ENCODE assay signal across 1 cellular context in genomic region chr10:32055478-32056135, GRCh38.
TF ChIP-seq lines count a peak whose summit lies in the region.

No MANE protein-coding gene starts in this region.

TF ChIP-seq in HepG2, 621 proteins besides CTCF, POLR2A, EP300 and RAD21 (continued from another document and continues in another):
- TF ChIP-seq ZNF34 (CRISPR knock-in tag; IDR thresholded peaks at IDR 0.05; ENCODE audit: borderline replicate concordance) = no peak
- TF ChIP-seq ZNF75D (CRISPR knock-in tag; IDR thresholded peaks at IDR 0.05; ENCODE audit: borderline replicate concordance) = no peak
- no peak; the same call in 1 of the 2 replicates for TF ChIP-seq ZNF564 (CRISPR knock-in tag; IDR thresholded peaks at IDR 0.05)
- no peak; the same call in none of the 2 replicates for TF ChIP-seq ZNF331 (CRISPR knock-in tag; IDR thresholded peaks at IDR 0.05)
- TF ChIP-seq KDM2A (CRISPR knock-in tag; IDR thresholded peaks at IDR 0.05; ENCODE audit: borderline replicate concordance, low read depth) = peak; percentile 67; the same call in 1 of the 2 replicates
- no peak for TF ChIP-seq ELF4 (CRISPR knock-in tag; IDR thresholded peaks at IDR 0.05; ENCODE audit: borderline replicate concordance)
- no peak for TF ChIP-seq MXI1 (IDR thresholded peaks at IDR 0.05; ENCODE audit: borderline replicate concordance, low read depth, low read length)
- no peak for TF ChIP-seq MAFK (conservative IDR thresholded peaks at IDR 0.05 in 1 of 2, IDR thresholded peaks at IDR 0.05 in 1 of 2; ENCODE audit: low read length in 2 of 2)
- no peak for TF ChIP-seq IRX3 (CRISPR knock-in tag; IDR thresholded peaks at IDR 0.05; ENCODE audit: borderline replicate concordance, low read depth)
- no peak for TF ChIP-seq ZNF484 (CRISPR knock-in tag; IDR thresholded peaks at IDR 0.05; ENCODE audit: borderline replicate concordance, low read depth)
- TF ChIP-seq KMT2A (CRISPR knock-in tag; IDR thresholded peaks at IDR 0.05) = peak; percentile 2; the same call in 1 of the 2 replicates
- no peak for TF ChIP-seq ZNF883 (CRISPR knock-in tag; IDR thresholded peaks at IDR 0.05; ENCODE audit: not compliant biosample characterization)
- 0 out of 2 replicates have a peak, but pooled peaks have one; percentile 50 for TF ChIP-seq ZNF230 (CRISPR knock-in tag; IDR thresholded peaks at IDR 0.05)
- TF ChIP-seq MTF1 (CRISPR knock-in tag; IDR thresholded peaks at IDR 0.05) = no peak
- no peak for TF ChIP-seq DNMT1 (CRISPR knock-in tag; IDR thresholded peaks at IDR 0.05)
- TF ChIP-seq CBFB (CRISPR knock-in tag; IDR thresholded peaks at IDR 0.05) = no peak; the same call in 1 of the 2 replicates
- no peak for TF ChIP-seq NFATC3 (CRISPR knock-in tag; IDR thresholded peaks at IDR 0.05)
- TF ChIP-seq SSRP1 (CRISPR knock-in tag; IDR thresholded peaks at IDR 0.05) = peak; percentile 48; the same call in 1 of the 2 replicates
- TF ChIP-seq MLX (CRISPR knock-in tag; IDR thresholded peaks at IDR 0.05) = peak; percentile 7; the same call in 1 of the 2 replicates
- peak; percentile 14; the same call in 1 of the 2 replicates for TF ChIP-seq ATF2 (CRISPR knock-in tag; IDR thresholded peaks at IDR 0.05)
- TF ChIP-seq KDM4B (CRISPR knock-in tag; IDR thresholded peaks at IDR 0.05) = no peak
- 0 out of 2 replicates have a peak, but pooled peaks have one; percentile 4 for TF ChIP-seq ZNF607 (CRISPR knock-in tag; IDR thresholded peaks at IDR 0.05; ENCODE audit: borderline replicate concordance)
- no peak for TF ChIP-seq MXD4 (CRISPR knock-in tag; IDR thresholded peaks at IDR 0.05)
- TF ChIP-seq ZNF17 (CRISPR knock-in tag; IDR thresholded peaks at IDR 0.05) = no peak
- TF ChIP-seq ZHX1 (CRISPR knock-in tag; IDR thresholded peaks at IDR 0.05; ENCODE audit: low read depth) = no peak; the same call in 1 of the 2 replicates
- no peak for TF ChIP-seq E2F5 (CRISPR knock-in tag; conservative IDR thresholded peaks at IDR 0.05)
- TF ChIP-seq ZNF274 (CRISPR knock-in tag; IDR thresholded peaks at IDR 0.05) = 0 out of 2 replicates have a peak, but pooled peaks have one; percentile 9
- TF ChIP-seq CEBPB (IDR thresholded peaks at IDR 0.05; ENCODE audit: borderline replicate concordance, low read depth, low read length) = no peak
- 0 out of 2 replicates have a peak, but pooled peaks have one; percentile 23 for TF ChIP-seq ZNF891 (CRISPR knock-in tag; IDR thresholded peaks at IDR 0.05)
- TF ChIP-seq KAT8 (CRISPR knock-in tag; IDR thresholded peaks at IDR 0.05) = no peak
- TF ChIP-seq TBL1XR1 (IDR thresholded peaks at IDR 0.05; ENCODE audit: borderline replicate concordance, low read length, partially characterized antibody) = no peak
- TF ChIP-seq GTF2F1 (IDR thresholded peaks at IDR 0.05; ENCODE audit: low read length) = no peak
- no peak for TF ChIP-seq ZFP36L2 (CRISPR knock-in tag; IDR thresholded peaks at IDR 0.05)
- no peak for TF ChIP-seq ZNF589 (CRISPR knock-in tag; conservative IDR thresholded peaks at IDR 0.05)
- no peak for TF ChIP-seq RCOR2 (CRISPR knock-in tag; IDR thresholded peaks at IDR 0.05)
- no peak for TF ChIP-seq GATAD2A (CRISPR knock-in tag; IDR thresholded peaks at IDR 0.05)
- no peak for TF ChIP-seq TAF15 (IDR thresholded peaks at IDR 0.05; ENCODE audit: low read depth, low read length, poor library complexity, severe bottlenecking)
- 0 out of 2 replicates have a peak, but pooled peaks have one; percentile 38 for TF ChIP-seq ZNF761 (CRISPR knock-in tag; conservative IDR thresholded peaks at IDR 0.05)
- no peak for TF ChIP-seq ZNF24 (IDR thresholded peaks at IDR 0.05)
- TF ChIP-seq RORA (CRISPR knock-in tag; IDR thresholded peaks at IDR 0.05) = no peak
- TF ChIP-seq ZSCAN21 (CRISPR knock-in tag; IDR thresholded peaks at IDR 0.05; ENCODE audit: borderline replicate concordance) = no peak; the same call in 1 of the 2 replicates
- TF ChIP-seq ZFP41 (CRISPR knock-in tag; IDR thresholded peaks at IDR 0.05; ENCODE audit: borderline replicate concordance) = no peak
- TF ChIP-seq HBP1 (CRISPR knock-in tag; IDR thresholded peaks at IDR 0.05; ENCODE audit: low read depth) = peak; percentile 1; the same call in 1 of the 2 replicates
- no peak for TF ChIP-seq RNF2 (conservative IDR thresholded peaks at IDR 0.05; ENCODE audit: low read depth)
- TF ChIP-seq ZSCAN31 (CRISPR knock-in tag; IDR thresholded peaks at IDR 0.05; ENCODE audit: low read depth) = no peak
- no peak for TF ChIP-seq ATF5 (CRISPR knock-in tag; IDR thresholded peaks at IDR 0.05; ENCODE audit: low read depth)
- peak; percentile 31; the same call in 1 of the 2 replicates for TF ChIP-seq THAP11 (CRISPR knock-in tag; IDR thresholded peaks at IDR 0.05)
- TF ChIP-seq ZNF225 (CRISPR knock-in tag; IDR thresholded peaks at IDR 0.05) = no peak
- no peak for TF ChIP-seq ZNF282 (IDR thresholded peaks at IDR 0.05; ENCODE audit: partially characterized antibody)
- no peak for TF ChIP-seq ZNF850 (CRISPR knock-in tag; conservative IDR thresholded peaks at IDR 0.05)
- TF ChIP-seq ZKSCAN5 (CRISPR knock-in tag; IDR thresholded peaks at IDR 0.05) = no peak
- TF ChIP-seq ZNF687 (CRISPR knock-in tag; IDR thresholded peaks at IDR 0.05) = no peak
- TF ChIP-seq ZNF616 (CRISPR knock-in tag; IDR thresholded peaks at IDR 0.05; ENCODE audit: low read depth) = no peak; the same call in 1 of the 2 replicates
- peak; percentile 2 for TF ChIP-seq MED8 (CRISPR knock-in tag; IDR thresholded peaks at IDR 0.05; ENCODE audit: insufficient replicate concordance)
- TF ChIP-seq ZBTB49 (CRISPR knock-in tag; IDR thresholded peaks at IDR 0.05; ENCODE audit: borderline replicate concordance) = no peak
- no peak for TF ChIP-seq ZNF776 (CRISPR knock-in tag; IDR thresholded peaks at IDR 0.05)
- no peak for TF ChIP-seq ZNF143 (CRISPR knock-in tag; IDR thresholded peaks at IDR 0.05)
- 0 out of 2 replicates have a peak, but pooled peaks have one; percentile 58 for TF ChIP-seq ZBTB37 (CRISPR knock-in tag; IDR thresholded peaks at IDR 0.05)
- no peak for TF ChIP-seq ZSCAN12 (CRISPR knock-in tag; IDR thresholded peaks at IDR 0.05)
